1 cellular context compared by ENCODE assay signal in genomic region chr2:191869178-191869577, GRCh38.
A peak's percentile ranks its signal among the peaks of the same experiment; 100 is the strongest.
TF ChIP-seq lines count a peak whose summit lies in the region.

No MANE protein-coding gene starts in this region.

TF ChIP-seq in K562, 482 proteins besides CTCF, POLR2A, EP300 and RAD21 (continued from another document):
- no peak for TF ChIP-seq ZNF407 (IDR thresholded peaks at IDR 0.05; ENCODE audit: low read depth)
- no peak for TF ChIP-seq CAMTA2 (CRISPR knock-in tag; conservative IDR thresholded peaks at IDR 0.05)
- TF ChIP-seq POLR2G (IDR thresholded peaks at IDR 0.05; ENCODE audit: low read depth, low read length): no peak
- no peak for TF ChIP-seq MTA3 (IDR thresholded peaks at IDR 0.05; ENCODE audit: borderline replicate concordance)
- TF ChIP-seq SMAD4 (CRISPR knock-in tag; conservative IDR thresholded peaks at IDR 0.05): no peak
- no peak for TF ChIP-seq HNRNPUL1 (IDR thresholded peaks at IDR 0.05; ENCODE audit: low read length)
- TF ChIP-seq ELF1 (tag; IDR thresholded peaks at IDR 0.05): peak; percentile 41; the same call in 1 of the 2 replicates
- no peak for TF ChIP-seq E2F6 (IDR thresholded peaks at IDR 0.05; ENCODE audit: borderline replicate concordance in 1 of 2, extremely low read depth in 1 of 2, insufficient read depth in 1 of 2, insufficient read length in 1 of 2, low read depth in 1 of 2, low read length in 1 of 2, poor library complexity in 1 of 2, severe bottlenecking in 1 of 2)
- no peak for TF ChIP-seq KLF16 (IDR thresholded peaks at IDR 0.05)
- 0 out of 2 replicates have a peak, but pooled peaks have one; percentile 9 for TF ChIP-seq SMC3 (conservative IDR thresholded peaks at IDR 0.05; ENCODE audit: insufficient read depth, low read depth, low read length)
- no peak for TF ChIP-seq ZC3H8 (IDR thresholded peaks at IDR 0.05)
- TF ChIP-seq ZNF76 (CRISPR knock-in tag; IDR thresholded peaks at IDR 0.05; ENCODE audit: borderline replicate concordance): no peak
- TF ChIP-seq CTCFL (IDR thresholded peaks at IDR 0.05; ENCODE audit: borderline replicate concordance, insufficient read depth, low read depth, low read length, poor library complexity, severe bottlenecking): no peak
- no peak for TF ChIP-seq HNRNPH1 (optimal IDR thresholded peaks at IDR 0.05; ENCODE audit: low read depth, low read length)
- TF ChIP-seq ZNF584 (CRISPR knock-in tag; IDR thresholded peaks at IDR 0.05; ENCODE audit: low read depth): no peak
- TF ChIP-seq USF1 (CRISPR knock-in tag; IDR thresholded peaks at IDR 0.05): no peak
- TF ChIP-seq ZNF12 (CRISPR knock-in tag; IDR thresholded peaks at IDR 0.05): no peak
- TF ChIP-seq ZNF174 (CRISPR knock-in tag; IDR thresholded peaks at IDR 0.05): no peak
- TF ChIP-seq ZNF133 (CRISPR knock-in tag; IDR thresholded peaks at IDR 0.05): no peak
- no peak for TF ChIP-seq MYC (IDR thresholded peaks at IDR 0.05; ENCODE audit: low read depth, low read length)
- no peak for TF ChIP-seq MYC (CRISPR knock-in tag; IDR thresholded peaks at IDR 0.05; ENCODE audit: borderline replicate concordance, low read depth)
- TF ChIP-seq SMAD3 (CRISPR knock-in tag; conservative IDR thresholded peaks at IDR 0.05): no peak
- TF ChIP-seq SPI1 (IDR thresholded peaks at IDR 0.05; ENCODE audit: borderline replicate concordance, low read depth, low read length): peak; percentile 42; the same call in 1 of the 2 replicates
